In the genomic region with DNA sequence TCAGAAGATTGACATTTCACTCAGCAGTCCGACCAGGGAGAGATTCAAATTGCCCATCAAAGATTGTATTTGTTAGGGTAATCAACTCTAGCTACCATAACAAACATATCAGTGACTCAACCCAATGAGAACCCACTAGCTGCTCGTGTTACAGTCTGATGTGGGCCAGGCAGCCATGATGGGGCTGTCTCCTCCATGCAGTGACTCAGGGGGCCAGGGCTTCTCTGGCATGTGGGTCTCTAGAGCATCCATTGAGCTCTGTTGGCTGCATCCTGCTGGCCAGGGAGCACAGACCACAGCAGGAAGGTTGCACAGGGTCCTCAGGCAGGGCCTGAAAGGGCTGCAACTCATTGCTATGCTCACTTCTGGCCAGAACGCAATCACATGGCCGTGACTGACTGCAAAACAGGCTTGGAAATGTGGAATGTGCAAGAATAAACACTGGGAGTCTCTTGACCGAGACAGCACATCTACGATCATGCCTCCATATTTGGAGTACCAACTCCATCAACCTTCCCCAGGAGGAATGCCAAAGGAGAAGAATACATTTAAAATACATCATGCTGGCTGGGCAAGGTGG, we compare ENCODE assay signal across 18 cellular contexts.
"Had no signal": no experiment of that assay in that cellular context is flagged by ENCODE, and none has a peak within 500 bp of the region (broad histone marks: within the 10 kb centered on the region; RNA-seq: fewer than 3 reads in every experiment).

No MANE protein-coding gene starts in this region.

- H3K9me3 ChIP-seq: vagina had no signal

- H3K79me2 ChIP-seq: hepatocyte had no signal

- H2AFZ ChIP-seq: hepatocyte had no signal

- H3K4me1 ChIP-seq: left ventricle myocardium inferior, transverse colon, vagina had no signal

- H3K27ac ChIP-seq: hepatocyte, left ventricle myocardium inferior, transverse colon, vagina, VCaP had no signal

- DNase-seq: activated CD4-positive, alpha-beta T cell treated with anti-CD3 and anti-CD28 coated beads, Interleukin-2, amount 50 U/mL, for 1 hour; activated CD4-positive, CD25-positive, alpha-beta regulatory T cell treated with anti-CD3 and anti-CD28 coated beads, Interleukin-2, amount 50 U/mL, for 72 hours; activated CD8-positive, alpha-beta memory T cell treated with anti-CD3 and anti-CD28 coated beads, Interleukin-2, amount 50 U/mL, for 4 hours; activated naive CD4-positive, alpha-beta T cell treated with anti-CD3 and anti-CD28 coated beads for 36 hours; activated T-cell treated with anti-CD3 and anti-CD28 coated beads, Interleukin-2, amount 50 U/mL, for 4 hours; cerebellar nuclear complex; effector CD8-positive, alpha-beta T cell; kidney; left ventricle myocardium inferior; mammary epithelial cell; stimulated activated CD4-positive, alpha-beta T cell treated with anti-CD3 and anti-CD28 coated beads, Interleukin-2, amount 100 ng/mL, for 24 hours; stimulated activated naive CD8-positive, alpha-beta T cell treated with anti-CD3 and anti-CD28 coated beads, Interleukin-15, Interleukin-2, amounts not matched to agents 100 U/mL and 50 U/mL, for 24 hours; transverse colon had no signal

- H3K4me2 ChIP-seq: hepatocyte had no signal

- ATAC-seq: activated T-cell treated with anti-CD3 and anti-CD28 coated beads, Interleukin-2, amount 50 U/mL, for 4 hours; esophagus mucosa; stimulated activated naive CD8-positive, alpha-beta T cell treated with anti-CD3 and anti-CD28 coated beads, Interleukin-15, Interleukin-2, amounts not matched to agents 100 U/mL and 50 U/mL, for 24 hours had no signal

- H3K4me3 Mint-ChIP-seq: activated naive CD4-positive, alpha-beta T cell treated with anti-CD3 and anti-CD28 coated beads for 36 hours; activated T-cell treated with anti-CD3 and anti-CD28 coated beads, Interleukin-2, amount 50 U/mL, for 4 hours had no signal

- H3K27ac Mint-ChIP-seq: activated naive CD4-positive, alpha-beta T cell treated with anti-CD3 and anti-CD28 coated beads for 36 hours; progenitor cell of endocrine pancreas had no signal

- H3K4me3 ChIP-seq: hepatocyte, left ventricle myocardium inferior, transverse colon, vagina had no signal

- H3K27me3 ChIP-seq: hepatocyte, transverse colon, vagina had no signal

- H3K27me3 Mint-ChIP-seq: progenitor cell of endocrine pancreas had no signal

- H3K36me3 ChIP-seq: transverse colon, vagina had no signal
